Comparison of ENCODE assay signal across 16 cellular contexts in the genomic region with DNA sequence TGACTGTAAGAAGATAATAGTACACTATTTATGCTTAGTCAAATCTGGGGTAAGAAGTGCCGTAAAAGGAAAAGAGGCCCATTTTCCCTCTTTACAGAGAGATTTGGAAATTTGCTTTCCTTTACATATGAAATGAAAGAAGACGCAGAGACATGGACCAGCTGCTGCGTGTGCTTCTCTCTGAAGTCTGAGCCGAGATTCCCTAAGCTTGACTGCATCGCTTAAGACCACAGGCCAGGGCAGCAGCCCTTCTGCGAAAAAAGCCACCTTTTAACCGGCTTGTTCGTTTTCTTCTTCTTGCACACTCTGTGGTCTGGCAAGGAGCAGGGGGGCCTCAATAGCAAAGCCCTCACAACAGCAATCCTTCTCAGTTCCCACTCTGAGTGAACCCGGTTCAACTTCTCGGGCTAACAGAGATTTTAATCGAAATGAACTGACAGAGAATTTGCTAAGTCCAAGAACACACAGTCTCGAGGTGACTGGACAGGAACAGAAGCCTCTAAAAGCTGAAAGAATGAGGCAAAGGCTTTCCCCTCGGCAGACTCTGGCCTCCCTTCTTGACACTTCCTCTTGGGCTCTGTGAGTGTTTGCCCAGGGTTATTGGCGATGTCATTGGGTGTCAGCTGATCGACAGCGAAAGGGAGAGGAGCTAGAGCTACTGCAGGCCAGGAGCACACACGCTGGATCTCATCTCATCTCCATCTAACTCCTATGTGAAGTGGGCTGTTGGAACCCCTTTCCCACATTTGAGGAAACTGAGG.
DNase-seq lines count a peak whose midpoint lies in the region; ATAC-seq and TF ChIP-seq lines count a peak whose summit lies in the region.
"Had no signal": no experiment of that assay in that cellular context is flagged by ENCODE, and none has a peak within 500 bp of the region (broad histone marks: within the 10 kb centered on the region; RNA-seq: fewer than 3 reads in every experiment).

No MANE protein-coding gene starts in this region.

- H3K4me2 ChIP-seq in osteoblast (ENCODE audit: insufficient read depth, low read length): peak overlapping the region; percentile 17

- POLR2A ChIA-PET in A673 (lab: Charles Lee; ENCODE audit: low non-redundant PET): no interaction called here

- no peak for TF ChIP-seq EP300 in gastroesophageal sphincter (IDR thresholded peaks at IDR 0.05)

- ATAC-seq in gastroesophageal sphincter: peak; percentile 58
- ATAC-seq in HG02798 (IDR thresholded peaks at IDR 0.05; ENCODE audit: poor library complexity, unreplicated experiment): no peak
- ATAC-seq in SK-N-SH treated with all-trans-retinoic acid at 6 μM for 48 hours: no peak
- ATAC-seq in HG03196 (IDR thresholded peaks at IDR 0.05; ENCODE audit: unreplicated experiment): no peak

- H4K20me1 ChIP-seq in osteoblast (ENCODE audit: insufficient read depth, low read length): no peaks in the 10 kb centered on the region

- peak overlapping the region; percentile 20 for H2AFZ ChIP-seq in osteoblast (ENCODE audit: low read length)

- intact Hi-C loops in A673 (cut with micrococcal nuclease; ENCODE audit: unreplicated experiment): no loop called here

- no peaks in the 10 kb centered on the region for H3K9me3 ChIP-seq in gastroesophageal sphincter
- no peaks in the 10 kb centered on the region for H3K9me3 ChIP-seq in osteoblast (ENCODE audit: low read depth, low read length)
- H3K9me3 ChIP-seq in A673 (ENCODE audit: low read depth, low read length, poor library complexity, severe bottlenecking): peaks cover 7% of the 10 kb centered on the region
- H3K9me3 ChIP-seq: spleen, thyroid gland had no signal

- TF ChIP-seq CTCF in gastroesophageal sphincter (IDR thresholded peaks at IDR 0.05): no peak
- no peak for TF ChIP-seq CTCF in osteoblast (IDR thresholded peaks at IDR 0.05; ENCODE audit: extremely low read depth, low read depth, low read length)
- no peak for TF ChIP-seq CTCF in A673 (conservative IDR thresholded peaks at IDR 0.05; ENCODE audit: low read depth, low read length)

- DNase-seq in AG08396 (ENCODE audit: low spot score) (peak; percentile 41), NCI-H510A (lab: John Stamatoyannopoulos, UW) (peak; percentile 19), osteoblast (ENCODE audit: insufficient read length, low spot score, missing footprints) (no peak), A673 (ENCODE audit: low spot score) (no peak)
- DNase-seq: activated naive CD4-positive, alpha-beta T cell treated with Interleukin-2 at 50 U/mL for 16 hours; caudate nucleus; DMS79 treated with DMSO at 0.1 percent for 48 hours; NCI-H1105 treated with DMSO at 0.1 percent for 48 hours; NCI-H526; SHP77 treated with DMSO at 0.1 percent for 48 hours; spleen; thyroid gland had no signal

- TF ChIP-seq POLR2A in gastroesophageal sphincter (IDR thresholded peaks at IDR 0.05): no peak

- no peak overlapping the region for H3K4me3 ChIP-seq in gastroesophageal sphincter
- no peak overlapping the region for H3K4me3 ChIP-seq in osteoblast (ENCODE audit: insufficient read depth, low read length)
- H3K4me3 ChIP-seq in A673 (ENCODE audit: low read depth, low read length, poor library complexity, severe bottlenecking): no peak overlapping the region
- H3K4me3 ChIP-seq: spleen, thyroid gland had no signal

- peak overlapping the region in 3 of 4 donors; percentile 7 to 54 (median 46) for H3K27ac ChIP-seq in gastroesophageal sphincter
- no peak overlapping the region for H3K27ac ChIP-seq in osteoblast (ENCODE audit: low read depth, low read length)
- H3K27ac ChIP-seq in A673 (ENCODE audit: low read depth, low read length, poor library complexity, severe bottlenecking): no peak overlapping the region
- H3K27ac ChIP-seq: thyroid gland had no signal

- H3K4me1 ChIP-seq in gastroesophageal sphincter (no peaks in the 10 kb centered on the region), osteoblast (ENCODE audit: insufficient read depth, low read length) (no peaks in the 10 kb centered on the region), A673 (ENCODE audit: insufficient read depth, low read length, poor library complexity, severe bottlenecking) (no peaks in the 10 kb centered on the region)
- H3K4me1 ChIP-seq: thyroid gland had no signal

- H3K79me2 ChIP-seq in osteoblast (ENCODE audit: insufficient read depth, low read length): no peaks in the 10 kb centered on the region

- CTCF ChIA-PET in A673 (lab: Charles Lee): no interaction called here

- H3K36me3 ChIP-seq in gastroesophageal sphincter: no peaks in the 10 kb centered on the region
- no peaks in the 10 kb centered on the region for H3K36me3 ChIP-seq in osteoblast (ENCODE audit: insufficient read depth, low read length)
- H3K36me3 ChIP-seq in A673 (ENCODE audit: insufficient read depth, low read length, poor library complexity, severe bottlenecking): no peaks in the 10 kb centered on the region
- H3K36me3 ChIP-seq: spleen, thyroid gland had no signal

- BruUV-seq in A673 (replicated peaks; lab: Mats Ljungman, UMichigan): no TSS peak

- H3K27me3 ChIP-seq in gastroesophageal sphincter: no peaks in the 10 kb centered on the region
- peaks cover 5% of the 10 kb centered on the region for H3K27me3 ChIP-seq in osteoblast (ENCODE audit: insufficient read depth, low read length)
- H3K27me3 ChIP-seq in A673 (replicated peaks; ENCODE audit: insufficient read depth, low read depth, low read length, poor library complexity): no peaks in the 10 kb centered on the region
- H3K27me3 ChIP-seq: thyroid gland had no signal

- WGBS in gastroesophageal sphincter (ENCODE audit: low coverage in 1 of 2), 2 donors: 43 to 55% methylated on average over 12 to 13 of the region's 17 CpGs

TF ChIP-seq in SK-N-SH treated with all-trans-retinoic acid at 6 μM for 48 hours, 23 proteins besides CTCF, POLR2A, EP300 and RAD21 (continues in another document):
- TF ChIP-seq ZNF70 (CRISPR knock-in tag; IDR thresholded peaks at IDR 0.05) (no peak), ESRRG (CRISPR knock-in tag; IDR thresholded peaks at IDR 0.05) (no peak), TOX (CRISPR knock-in tag; IDR thresholded peaks at IDR 0.05; ENCODE audit: borderline replicate concordance) (no peak), ZNF565 (CRISPR knock-in tag; conservative IDR thresholded peaks at IDR 0.05; ENCODE audit: low read depth) (no peak), BACH2 (CRISPR knock-in tag; IDR thresholded peaks at IDR 0.05; ENCODE audit: borderline replicate concordance) (no peak), POU6F1 (CRISPR knock-in tag; IDR thresholded peaks at IDR 0.05; ENCODE audit: borderline replicate concordance, low read depth) (no peak), RARB (CRISPR knock-in tag; IDR thresholded peaks at IDR 0.05) (no peak), SNAI2 (CRISPR knock-in tag; IDR thresholded peaks at IDR 0.05) (no peak), OSR1 (CRISPR knock-in tag; IDR thresholded peaks at IDR 0.05) (no peak), ISL1 (CRISPR knock-in tag; IDR thresholded peaks at IDR 0.05) (no peak), ZFP3 (CRISPR knock-in tag; IDR thresholded peaks at IDR 0.05) (no peak), TCF4 (CRISPR knock-in tag; IDR thresholded peaks at IDR 0.05; ENCODE audit: borderline replicate concordance) (no peak), CSDC2 (CRISPR knock-in tag; IDR thresholded peaks at IDR 0.05) (no peak)
- TF ChIP-seq, protein P1, sequence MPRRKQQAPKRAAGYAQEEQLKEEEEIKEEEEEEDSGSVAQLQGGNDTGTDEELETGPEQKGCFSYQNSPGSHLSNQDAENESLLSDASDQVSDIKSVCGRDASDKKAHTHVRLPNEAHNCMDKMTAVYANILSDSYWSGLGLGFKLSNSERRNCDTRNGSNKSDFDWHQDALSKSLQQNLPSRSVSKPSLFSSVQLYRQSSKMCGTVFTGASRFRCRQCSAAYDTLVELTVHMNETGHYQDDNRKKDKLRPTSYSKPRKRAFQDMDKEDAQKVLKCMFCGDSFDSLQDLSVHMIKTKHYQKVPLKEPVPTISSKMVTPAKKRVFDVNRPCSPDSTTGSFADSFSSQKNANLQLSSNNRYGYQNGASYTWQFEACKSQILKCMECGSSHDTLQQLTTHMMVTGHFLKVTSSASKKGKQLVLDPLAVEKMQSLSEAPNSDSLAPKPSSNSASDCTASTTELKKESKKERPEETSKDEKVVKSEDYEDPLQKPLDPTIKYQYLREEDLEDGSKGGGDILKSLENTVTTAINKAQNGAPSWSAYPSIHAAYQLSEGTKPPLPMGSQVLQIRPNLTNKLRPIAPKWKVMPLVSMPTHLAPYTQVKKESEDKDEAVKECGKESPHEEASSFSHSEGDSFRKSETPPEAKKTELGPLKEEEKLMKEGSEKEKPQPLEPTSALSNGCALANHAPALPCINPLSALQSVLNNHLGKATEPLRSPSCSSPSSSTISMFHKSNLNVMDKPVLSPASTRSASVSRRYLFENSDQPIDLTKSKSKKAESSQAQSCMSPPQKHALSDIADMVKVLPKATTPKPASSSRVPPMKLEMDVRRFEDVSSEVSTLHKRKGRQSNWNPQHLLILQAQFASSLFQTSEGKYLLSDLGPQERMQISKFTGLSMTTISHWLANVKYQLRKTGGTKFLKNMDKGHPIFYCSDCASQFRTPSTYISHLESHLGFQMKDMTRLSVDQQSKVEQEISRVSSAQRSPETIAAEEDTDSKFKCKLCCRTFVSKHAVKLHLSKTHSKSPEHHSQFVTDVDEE (CRISPR knock-in tag; IDR thresholded peaks at IDR 0.05): no peak
- TF ChIP-seq, protein P2, sequence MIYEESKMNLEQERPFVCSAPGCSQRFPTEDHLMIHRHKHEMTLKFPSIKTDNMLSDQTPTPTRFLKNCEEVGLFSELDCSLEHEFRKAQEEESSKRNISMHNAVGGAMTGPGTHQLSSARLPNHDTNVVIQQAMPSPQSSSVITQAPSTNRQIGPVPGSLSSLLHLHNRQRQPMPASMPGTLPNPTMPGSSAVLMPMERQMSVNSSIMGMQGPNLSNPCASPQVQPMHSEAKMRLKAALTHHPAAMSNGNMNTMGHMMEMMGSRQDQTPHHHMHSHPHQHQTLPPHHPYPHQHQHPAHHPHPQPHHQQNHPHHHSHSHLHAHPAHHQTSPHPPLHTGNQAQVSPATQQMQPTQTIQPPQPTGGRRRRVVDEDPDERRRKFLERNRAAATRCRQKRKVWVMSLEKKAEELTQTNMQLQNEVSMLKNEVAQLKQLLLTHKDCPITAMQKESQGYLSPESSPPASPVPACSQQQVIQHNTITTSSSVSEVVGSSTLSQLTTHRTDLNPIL (CRISPR knock-in tag; IDR thresholded peaks at IDR 0.05; ENCODE audit: low read depth): no peak

Comparison
In these comparisons a context has a peak if more than half of its experiments do, and no peak if none do; other contexts are left out.
1. DNase-seq: peak in AG08396 (single experiment) and NCI-H510A (single experiment); none in osteoblast (single experiment) and A673 (single experiment).
2. H3K27ac ChIP-seq: peak in gastroesophageal sphincter (3 of 4); none in osteoblast (single experiment) and A673 (single experiment).